In genomic region chr6:113805167-113805835, GRCh38 we compare ENCODE assay signal across 8 cellular contexts. TPM values are rescaled to one million over a fixed set of nuclear protein-coding genes. Genes with fewer than 3 reads are reported as not detected.
DNase-seq lines count a peak whose midpoint lies in the region; ATAC-seq, FAIRE-seq and TF ChIP-seq lines count a peak whose summit lies in the region.
"Had no signal": no experiment of that assay in that cellular context is flagged by ENCODE, and none has a peak within 500 bp of the region (broad histone marks: within the 10 kb centered on the region; RNA-seq: fewer than 3 reads in every experiment).

No MANE protein-coding gene starts in this region.

- H3K27me3 ChIP-seq in Peyer's patch (no peaks in the 10 kb centered on the region), small intestine (ENCODE audit: control insufficient read depth in 2 of 2, insufficient read depth in 2 of 2, low read length in 2 of 2) (no peaks in the 10 kb centered on the region)

- H3K27ac ChIP-seq in Peyer's patch (peak overlapping the region in 3 of 4 donors; percentile 38 to 52 (median 38)), small intestine (ENCODE audit: low read depth in 1 of 2, low read length in 1 of 2) (peak overlapping the region in 1 of 2 donors; percentile 3)

- H3K36me3 ChIP-seq in Peyer's patch (no peaks in the 10 kb centered on the region), small intestine (ENCODE audit: control insufficient read depth in 2 of 2, insufficient read depth in 2 of 2, low read length in 2 of 2) (no peaks in the 10 kb centered on the region)

- 65 to 81% (median 77%) methylated on average over 7 of the region's 7 CpGs for WGBS in small intestine, 3 donors

- TF ChIP-seq POLR2A in Peyer's patch (IDR thresholded peaks at IDR 0.05) = no peak

- no peaks in the 10 kb centered on the region for H3K4me1 ChIP-seq in Peyer's patch
- no peaks in the 10 kb centered on the region for H3K4me1 ChIP-seq in small intestine (ENCODE audit: control insufficient read depth in 2 of 2, insufficient read depth in 1 of 2, low read depth in 1 of 2, low read length in 1 of 2)

- no peak for DNase-seq in Peyer's patch
- DNase-seq in small intestine = no peak
- DNase-seq in omental fat pad (ENCODE audit: low spot score) = no peak
- DNase-seq in DMS153 (lab: John Stamatoyannopoulos, UW) = no peak
- no peak for DNase-seq in activated CD4-positive, alpha-beta T cell treated with anti-CD3 and anti-CD28 coated beads for 48 hours
- DNase-seq: head of caudate nucleus had no signal

- H3K4me3 ChIP-seq in Peyer's patch (no peak overlapping the region), small intestine (ENCODE audit: low read depth in 1 of 2, low read length in 2 of 2) (no peak overlapping the region)

- H3K9me3 ChIP-seq in Peyer's patch (no peaks in the 10 kb centered on the region), small intestine (ENCODE audit: control insufficient read depth, low read depth) (no peaks in the 10 kb centered on the region)

- ATAC-seq in GM19372 (IDR thresholded peaks at IDR 0.05; ENCODE audit: low read depth, unreplicated experiment) = peak; percentile 85
- ATAC-seq in HG03039 (IDR thresholded peaks at IDR 0.05; ENCODE audit: unreplicated experiment) = peak; percentile 92
- no peak for ATAC-seq in omental fat pad (ENCODE audit: low FRiP score)

- FAIRE-seq in small intestine (lab: Jason Lieb, UNC) = peak; percentile 10

- TF ChIP-seq CTCF in Peyer's patch (IDR thresholded peaks at IDR 0.05) (no peak), omental fat pad (IDR thresholded peaks at IDR 0.05) (no peak)

RNA-seq across cellular contexts. Expression of gene MARCKS, which starts 51.8 kb away (rescaled TPM):
- total RNA-seq in Peyer's patch = 10 to 100 TPM; 33.7 to 42.9 (median 36.7) TPM
- 10 to 100 TPM; 18.1 to 32.5 (median 20.0) TPM for polyA plus RNA-seq in small intestine
- 10 to 100 TPM; 22.6 to 45.4 (median 24.0) TPM for total RNA-seq in omental fat pad
